25 cellular contexts compared by ENCODE assay signal in genomic region chr1:88013485-88013884, GRCh38.
DNase-seq lines count a peak whose midpoint lies in the region; ATAC-seq, FAIRE-seq and TF ChIP-seq lines count a peak whose summit lies in the region.
"Had no signal": no experiment of that assay in that cellular context is flagged by ENCODE, and none has a peak within 500 bp of the region (broad histone marks: within the 10 kb centered on the region; RNA-seq: fewer than 3 reads in every experiment).

No MANE protein-coding gene starts in this region.

- ATAC-seq in esophagus mucosa (peak; percentile 68), T-helper 17 cell (no peak)
- ATAC-seq: CD8-positive, alpha-beta T cell; HCT116 had no signal

- no peak overlapping the region for H3K27ac Mint-ChIP-seq in astrocyte (ENCODE audit: unreplicated experiment)
- no peak overlapping the region for H3K27ac Mint-ChIP-seq in T-helper 17 cell
- H3K27ac Mint-ChIP-seq: CD8-positive, alpha-beta T cell had no signal

- no peaks in the 10 kb centered on the region for H3K4me1 Mint-ChIP-seq in astrocyte (ENCODE audit: low read depth, unreplicated experiment)
- no peaks in the 10 kb centered on the region for H3K4me1 Mint-ChIP-seq in T-helper 17 cell

- H3K36me3 Mint-ChIP-seq in astrocyte (ENCODE audit: low read depth, unreplicated experiment) (no peaks in the 10 kb centered on the region), T-helper 17 cell (ENCODE audit: low read depth) (no peaks in the 10 kb centered on the region)
- H3K36me3 Mint-ChIP-seq: CD8-positive, alpha-beta T cell had no signal

- H4K20me1 ChIP-seq in astrocyte (ENCODE audit: insufficient read depth, low read length): no peaks in the 10 kb centered on the region
- H4K20me1 ChIP-seq: BLaER1 treated with 17β-estradiol and CSF1 and Interleukin-3, amounts not matched to agents 10 nM and 100 nM had no signal

- TF ChIP-seq EP300 in tibial nerve (IDR thresholded peaks at IDR 0.05): no peak

- no peak overlapping the region for H2AFZ ChIP-seq in astrocyte (ENCODE audit: low read depth, low read length)

- H3K4me1 ChIP-seq in astrocyte (ENCODE audit: insufficient read depth, low read length) (no peaks in the 10 kb centered on the region), tibial nerve (no peaks in the 10 kb centered on the region)

- TF ChIP-seq POLR2A in tibial nerve (IDR thresholded peaks at IDR 0.05): no peak

- no peaks in the 10 kb centered on the region for H3K9me3 ChIP-seq in astrocyte (ENCODE audit: insufficient read depth, low read depth, low read length)
- no peaks in the 10 kb centered on the region for H3K9me3 ChIP-seq in tibial nerve
- no peaks in the 10 kb centered on the region for H3K9me3 ChIP-seq in T-helper 17 cell (ENCODE audit: control insufficient read depth, low read length, poor library complexity, severe bottlenecking)
- H3K9me3 ChIP-seq: BLaER1 treated with 17β-estradiol and CSF1 and Interleukin-3, amounts not matched to agents 10 nM and 100 nM; SK-N-SH had no signal

- no peaks in the 10 kb centered on the region for H3K36me3 ChIP-seq in astrocyte (ENCODE audit: insufficient read depth, low read length)
- H3K36me3 ChIP-seq in tibial nerve: no peaks in the 10 kb centered on the region
- H3K36me3 ChIP-seq: BLaER1 treated with 17β-estradiol and CSF1 and Interleukin-3, amounts not matched to agents 10 nM and 100 nM had no signal

- H3K9ac ChIP-seq in astrocyte (ENCODE audit: low read length): no peak overlapping the region
- H3K9ac ChIP-seq: BLaER1 treated with 17β-estradiol and CSF1 and Interleukin-3, amounts not matched to agents 10 nM and 100 nM; KMS-11; SK-N-SH had no signal

- H3K27me3 ChIP-seq in astrocyte (ENCODE audit: insufficient read depth, low read length): peaks cover 2% of the 10 kb centered on the region
- H3K27me3 ChIP-seq in tibial nerve: no peaks in the 10 kb centered on the region
- H3K27me3 ChIP-seq: BLaER1 treated with 17β-estradiol and CSF1 and Interleukin-3, amounts not matched to agents 10 nM and 100 nM had no signal

- H3K9me3 Mint-ChIP-seq in astrocyte (ENCODE audit: unreplicated experiment): no peaks in the 10 kb centered on the region
- H3K9me3 Mint-ChIP-seq: CD8-positive, alpha-beta T cell had no signal

- no peak overlapping the region for H3K4me3 ChIP-seq in astrocyte (ENCODE audit: insufficient read depth, low read depth, low read length)
- H3K4me3 ChIP-seq in retinal pigment epithelial cell (ENCODE audit: low read length): no peak overlapping the region
- no peak overlapping the region for H3K4me3 ChIP-seq in tibial nerve
- H3K4me3 ChIP-seq: BLaER1 treated with 17β-estradiol and CSF1 and Interleukin-3, amounts not matched to agents 10 nM and 100 nM; PC-9 had no signal

- H3K4me3 Mint-ChIP-seq in astrocyte (ENCODE audit: unreplicated experiment): no peak overlapping the region
- no peak overlapping the region for H3K4me3 Mint-ChIP-seq in T-helper 17 cell
- H3K4me3 Mint-ChIP-seq: CD8-positive, alpha-beta T cell had no signal

- H3K27me3 Mint-ChIP-seq in astrocyte (ENCODE audit: low read depth, unreplicated experiment): peaks cover 3% of the 10 kb centered on the region
- H3K27me3 Mint-ChIP-seq in T-helper 17 cell: peaks cover 35% of the 10 kb centered on the region

- H3K27ac ChIP-seq in astrocyte (ENCODE audit: low read depth, low read length) (no peak overlapping the region), tibial nerve (no peak overlapping the region)
- H3K27ac ChIP-seq: BLaER1 treated with 17β-estradiol and CSF1 and Interleukin-3, amounts not matched to agents 10 nM and 100 nM; KMS-11; PC-9 had no signal

- no peak for TF ChIP-seq CTCF in astrocyte (IDR thresholded peaks at IDR 0.05; ENCODE audit: insufficient read depth, low read depth, low read length)
- no peak for TF ChIP-seq CTCF in retinal pigment epithelial cell (conservative IDR thresholded peaks at IDR 0.05; ENCODE audit: low read depth, low read length)
- TF ChIP-seq CTCF in tibial nerve (IDR thresholded peaks at IDR 0.05): no peak

- no peak overlapping the region for H3K4me2 ChIP-seq in astrocyte (ENCODE audit: low read length)
- H3K4me2 ChIP-seq: KMS-11, PC-9, SK-N-SH had no signal

- FAIRE-seq in astrocyte (lab: Jason Lieb, UNC): no peak
- FAIRE-seq: GM12891, GM19239 had no signal

- H3K79me2 ChIP-seq in astrocyte (ENCODE audit: insufficient read depth, low read length): no peaks in the 10 kb centered on the region

- DNase-seq in M059J (ENCODE audit: low read depth) (peak; percentile 28), astrocyte (ENCODE audit: low read depth) (peak; percentile 8), retinal pigment epithelial cell (ENCODE audit: low read depth) (peak; percentile 13), tibial nerve (ENCODE audit: low spot score in 2 of 2) (no peak), NCI-H187 treated with DMSO at 0.1 percent for 48 hours (lab: John Stamatoyannopoulos, UW) (no peak), T-helper 17 cell (no peak)
- DNase-seq: CD8-positive, alpha-beta T cell; DND-41; GOT3; IMR-90; NCI-H1694; NCI-H2081 treated with DMSO at 0.1 percent for 48 hours; NCI-H2171 treated with DMSO at 0.1 percent for 48 hours; NCI-H446; NCI-H526; RPMI8226; SIG-M5; SK-N-SH had no signal

Comparison
In these comparisons a context has a peak if more than half of its experiments do, and no peak if none do; other contexts are left out.
1. DNase-seq: peak in M059J (single experiment), astrocyte (single experiment) and retinal pigment epithelial cell (single experiment); none in tibial nerve (0 of 2), NCI-H187 treated with DMSO at 0.1 percent for 48 hours (single experiment) and T-helper 17 cell (0 of 3).